Comparison of ENCODE assay signal across 7 cellular contexts in the genomic region with DNA sequence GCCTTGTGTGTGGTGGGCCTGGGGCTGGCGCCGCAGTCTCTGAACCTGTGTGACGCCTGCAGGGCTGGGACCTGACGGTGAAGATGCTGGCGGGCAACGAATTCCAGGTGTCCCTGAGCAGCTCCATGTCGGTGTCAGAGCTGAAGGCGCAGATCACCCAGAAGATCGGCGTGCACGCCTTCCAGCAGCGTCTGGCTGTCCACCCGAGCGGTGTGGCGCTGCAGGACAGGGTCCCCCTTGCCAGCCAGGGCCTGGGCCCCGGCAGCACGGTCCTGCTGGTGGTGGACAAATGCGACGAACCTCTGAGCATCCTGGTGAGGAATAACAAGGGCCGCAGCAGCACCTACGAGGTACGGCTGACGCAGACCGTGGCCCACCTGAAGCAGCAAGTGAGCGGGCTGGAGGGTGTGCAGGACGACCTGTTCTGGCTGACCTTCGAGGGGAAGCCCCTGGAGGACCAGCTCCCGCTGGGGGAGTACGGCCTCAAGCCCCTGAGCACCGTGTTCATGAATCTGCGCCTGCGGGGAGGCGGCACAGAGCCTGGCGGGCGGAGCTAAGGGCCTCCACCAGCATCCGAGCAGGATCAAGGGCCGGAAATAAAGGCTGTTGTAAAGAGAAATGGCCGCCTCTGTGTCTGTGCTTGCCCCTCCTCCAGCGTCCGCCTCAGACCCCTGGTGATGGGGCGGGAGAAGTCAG. TPM values are rescaled to one million over a fixed set of nuclear protein-coding genes. Genes with fewer than 3 reads are reported as not detected.
DNase-seq lines count a peak whose midpoint lies in the region; ATAC-seq, FAIRE-seq and TF ChIP-seq lines count a peak whose summit lies in the region.
"Had no signal": no experiment of that assay in that cellular context is flagged by ENCODE, and none has a peak within 500 bp of the region (broad histone marks: within the 10 kb centered on the region; RNA-seq: fewer than 3 reads in every experiment).

No MANE protein-coding gene starts in this region.

- H3K4me2 ChIP-seq in K562 (ENCODE audit: insufficient read depth, low read length), result peak overlapping the region; percentile 96

- no peaks in the 10 kb centered on the region for H3K9me3 ChIP-seq in K562 (replicated peaks; ENCODE audit: control insufficient read depth, insufficient read depth, low read depth, low read length)

- peak overlapping the region; percentile 50 for H3K4me3 ChIP-seq in K562

- no peak; a peak in 1 of 4 replicates for TF ChIP-seq RAD21 in K562 (CRISPR knock-in tag; conservative IDR thresholded peaks at IDR 0.05 in 1 of 2, IDR thresholded peaks at IDR 0.05 in 1 of 2)

- ATAC-seq in K562 (peak; percentile 57), HG03460 (IDR thresholded peaks at IDR 0.05; ENCODE audit: unreplicated experiment) (no peak)

- no peaks in the 10 kb centered on the region for H3K9me1 ChIP-seq in K562 (ENCODE audit: control insufficient read depth, insufficient read depth, low read length)

- no peak for TF ChIP-seq POLR2A in K562 (conservative IDR thresholded peaks at IDR 0.05)

- no peaks in the 10 kb centered on the region for H4K20me1 ChIP-seq in K562 (replicated peaks; ENCODE audit: control insufficient read depth, insufficient read depth, low read length)

- no peaks in the 10 kb centered on the region for H3K79me2 ChIP-seq in K562 (ENCODE audit: control insufficient read depth, insufficient read depth, low read length)

- BruUV-seq in K562 (replicated peaks; lab: Mats Ljungman, UMichigan), result no TSS peak

- peaks cover 12 to 37% of the 10 kb centered on the region in 2 experiments for H3K4me1 ChIP-seq in K562 (replicated peaks in 1 of 2; ENCODE audit: control insufficient read depth in 2 of 2, insufficient read depth in 2 of 2, low read length in 2 of 2)

- peaks cover 3% of the 10 kb centered on the region for H3K27me3 Mint-ChIP-seq in nephron (ENCODE audit: low read depth)

- intact Hi-C loops in K562 (cut with micrococcal nuclease), result no loop called here

- DNase-seq in activated CD8-positive, alpha-beta memory T cell treated with anti-CD3 and anti-CD28 coated beads for 24 hours, result peak; percentile 68
- DNase-seq in activated CD8-positive, alpha-beta memory T cell treated with anti-CD3 and anti-CD28 coated beads, Interleukin-2, amount 50 U/mL, for 4 hours, result no peak
- DNase-seq in K562 (ENCODE audit: extremely low read depth in 1 of 4, low spot score in 3 of 4) (no peak), NCI-H524 (lab: John Stamatoyannopoulos, UW) (no peak)

- POLR2A ChIA-PET in K562 (lab: Yijun Ruan, JAX), result interaction anchor here (0.5 to 2.3 kb wide), 9 partner anchors 8 to 722 kb away, joined by 3 to 16 read pairs (median 4); no protein-coding TSS in a partner anchor

- no peaks in the 10 kb centered on the region for H3K9me3 Mint-ChIP-seq in nephron

- peak overlapping the region; percentile 70 to 95 for H3K9ac ChIP-seq in K562 (ENCODE audit: insufficient read depth in 1 of 2, low read depth in 2 of 2, low read length in 2 of 2)

- in situ Hi-C loops in K562 (cut with MboI), result no loop called here

- 56% methylated on average over 40 of the region's 41 CpGs for WGBS in K562 (ENCODE audit: insufficient coverage, low coverage, missing lambda C conversion rate)

- CTCF ChIA-PET in K562 (lab: Yijun Ruan, JAX; ENCODE audit: low intra/inter-chr PET ratio), result no interaction called here

- H3K27me3 ChIP-seq in K562 (ENCODE audit: control insufficient read depth in 2 of 2, insufficient read depth in 2 of 2, low read length in 2 of 2), result no peaks in the 10 kb centered on the region

- peak overlapping the region; percentile 90 to 91 (median 90) for H3K4me3 Mint-ChIP-seq in nephron

- no peak for TF ChIP-seq CTCF in K562 (IDR thresholded peaks at IDR 0.05 in 2 of 3, conservative IDR thresholded peaks at IDR 0.05 in 1 of 3; ENCODE audit: insufficient read depth in 2 of 3, low read depth in 1 of 3, low read length in 3 of 3)
- no peak for TF ChIP-seq CTCF in nephron (IDR thresholded peaks at IDR 0.05; ENCODE audit: unreplicated experiment in 3 of 3)

- H3K36me3 Mint-ChIP-seq in nephron (ENCODE audit: low read depth), result no peaks in the 10 kb centered on the region

- H2AFZ ChIP-seq in K562 (ENCODE audit: low read depth, low read length), result peak overlapping the region; percentile 96

- no peaks in the 10 kb centered on the region for H3K36me3 ChIP-seq in K562 (ENCODE audit: control insufficient read depth, insufficient read depth, low read length)

- H3K4me1 Mint-ChIP-seq in nephron, result peaks cover 12% of the 10 kb centered on the region

- no peak for TF ChIP-seq EP300 in K562 (IDR thresholded peaks at IDR 0.05; ENCODE audit: low read length)

- no peak for FAIRE-seq in K562 (lab: Jason Lieb, UNC)

- H3K27ac Mint-ChIP-seq in nephron, result peak overlapping the region; percentile 59 to 82 (median 68)

- peak overlapping the region; percentile 83 for H3K27ac ChIP-seq in K562 (ENCODE audit: extremely low read depth, low read depth, low read length)

RNA-seq across cellular contexts. Expression of a gene that starts 0.8 kb away (rescaled TPM):
- total RNA-seq in K562 (2011; cell fraction: chromatin; rRNA removed; ENCODE audit: low replicate concordance), result 2.7 and 7.4 TPM in 2 replicates
- total RNA-seq in K562 (2011; cell fraction: nucleolus; rRNA removed), result 13.3 and 15.0 TPM in 2 replicates
- total RNA-seq in K562 (2011; cell fraction: nucleoplasm; rRNA removed), result 6.9 and 9.5 TPM in 2 replicates
- total RNA-seq in K562 (2014; rRNA removed) (58.3 and 70.7 TPM in 2 replicates), K562 (2014; rRNA removed; fragmentation: Illumina TruSeq; extraction: Trizol) (0.40 and 0.54 TPM in 2 replicates), K562 (2015; rRNA removed; fragmentation: Illumina TruSeq; extraction: Trizol) (10.8 and 11.6 TPM in 2 replicates), K562 (2021) (31.1 and 32.5 TPM in 2 replicates)
- polyA plus RNA-seq in K562 (2011; rRNA removed) (14.5 and 15.7 TPM in 2 replicates), K562 (2014; fragmentation: Illumina TruSeq; extraction: Trizol) (2.6 and 12.8 TPM in 2 replicates), K562 (2014; fragmentation: Nextera tagmentation; extraction: Ambion mirVana) (10 to 100 TPM in 1 of 2 experiments, 1 to 10 TPM in 1; 7.2 to 12.2 TPM), K562 (2014; rRNA removed) (50.8 and 56.1 TPM in 2 replicates)
- 26.4 and 90.5 TPM in 2 replicates for polyA plus RNA-seq in K562 (2011; cell fraction: cytosol; rRNA removed)
- polyA plus RNA-seq in K562 (2011; cell fraction: nucleus; rRNA removed), result 11.7 and 19.4 TPM in 2 replicates
- polyA plus RNA-seq in K562 (2012), result 26.7 and 43.1 TPM in 2 replicates
- 1.9 and 3.6 TPM in 2 replicates for polyA minus RNA-seq in K562 (2011; rRNA and poly(A)+ RNA removed)
- polyA minus RNA-seq in K562 (2011; cell fraction: cytosol; rRNA and poly(A)+ RNA removed), result 6.9 and 7.5 TPM in 2 replicates
- polyA minus RNA-seq in K562 (2011; cell fraction: nucleus; rRNA and poly(A)+ RNA removed), result 1.9 and 5.0 TPM in 2 replicates

RNA-seq across cellular contexts. Expression of a gene that starts 5.8 kb away (rescaled TPM):
- total RNA-seq in K562 (2011; cell fraction: chromatin; rRNA removed; ENCODE audit: low replicate concordance), result 268 and 576 TPM in 2 replicates
- total RNA-seq in K562 (2011; cell fraction: nucleolus; rRNA removed), result 387 and 414 TPM in 2 replicates
- total RNA-seq in K562 (2011; cell fraction: nucleoplasm; rRNA removed), result 326 and 377 TPM in 2 replicates
- total RNA-seq in K562 (2014; rRNA removed), result 29.5 and 37.2 TPM in 2 replicates
- total RNA-seq in K562 (2014; rRNA removed; fragmentation: Illumina TruSeq; extraction: Trizol), result 4.5 and 4.9 TPM in 2 replicates
- 12.0 and 13.2 TPM in 2 replicates for total RNA-seq in K562 (2015; rRNA removed; fragmentation: Illumina TruSeq; extraction: Trizol)
- total RNA-seq in K562 (2021), result 89.7 and 111 TPM in 2 replicates
- polyA plus RNA-seq in K562 (2011; rRNA removed), result 18.1 and 39.0 TPM in 2 replicates
- polyA plus RNA-seq in K562 (2011; cell fraction: cytosol; rRNA removed), result 28.0 and 43.3 TPM in 2 replicates
- polyA plus RNA-seq in K562 (2011; cell fraction: nucleus; rRNA removed), result 483 and 499 TPM in 2 replicates
- 66.2 and 73.2 TPM in 2 replicates for polyA plus RNA-seq in K562 (2012)
- polyA plus RNA-seq in K562 (2014; fragmentation: Illumina TruSeq; extraction: Trizol), result 19.2 and 34.8 TPM in 2 replicates
- under 1 TPM; 0.04 to 0.06 TPM for polyA plus RNA-seq in K562 (2014; fragmentation: Nextera tagmentation; extraction: Ambion mirVana)
- 49.3 and 67.7 TPM in 2 replicates for polyA plus RNA-seq in K562 (2014; rRNA removed)
- polyA minus RNA-seq in K562 (2011; rRNA and poly(A)+ RNA removed), result 12.6 and 21.4 TPM in 2 replicates
- 33.4 and 47.6 TPM in 2 replicates for polyA minus RNA-seq in K562 (2011; cell fraction: cytosol; rRNA and poly(A)+ RNA removed)
- 68.5 and 80.0 TPM in 2 replicates for polyA minus RNA-seq in K562 (2011; cell fraction: nucleus; rRNA and poly(A)+ RNA removed)

RNA-seq across cellular contexts. Expression of a gene that starts 14.2 kb away (rescaled TPM):
- total RNA-seq in K562 (2011; cell fraction: chromatin; rRNA removed; ENCODE audit: low replicate concordance), result 5.7 and 23.9 TPM in 2 replicates
- 54.5 and 57.7 TPM in 2 replicates for total RNA-seq in K562 (2011; cell fraction: nucleolus; rRNA removed)
- total RNA-seq in K562 (2011; cell fraction: nucleoplasm; rRNA removed), result 14.9 and 19.0 TPM in 2 replicates
- total RNA-seq in K562 (2014; rRNA removed) (41.4 and 49.2 TPM in 2 replicates), K562 (2014; rRNA removed; fragmentation: Illumina TruSeq; extraction: Trizol) (0.25 TPM in 1 of 2 replicates, not detected in the other), K562 (2015; rRNA removed; fragmentation: Illumina TruSeq; extraction: Trizol) (1.9 TPM in 2 replicates), K562 (2021) (40.5 and 44.3 TPM in 2 replicates)
- polyA plus RNA-seq in K562 (2011; rRNA removed) (5.3 and 10.4 TPM in 2 replicates), K562 (2014; fragmentation: Illumina TruSeq; extraction: Trizol) (0.21 and 0.61 TPM in 2 replicates), K562 (2014; fragmentation: Nextera tagmentation; extraction: Ambion mirVana) (not detected), K562 (2014; rRNA removed) (33.7 and 43.7 TPM in 2 replicates)
- 18.6 and 66.9 TPM in 2 replicates for polyA plus RNA-seq in K562 (2011; cell fraction: cytosol; rRNA removed)
- polyA plus RNA-seq in K562 (2011; cell fraction: nucleus; rRNA removed), result 86.7 and 173 TPM in 2 replicates
- polyA plus RNA-seq in K562 (2012), result 8.3 and 15.7 TPM in 2 replicates
- polyA minus RNA-seq in K562 (2011; rRNA and poly(A)+ RNA removed), result 0.21 TPM in 1 of 2 replicates, not detected in the other
- 3.6 and 11.6 TPM in 2 replicates for polyA minus RNA-seq in K562 (2011; cell fraction: cytosol; rRNA and poly(A)+ RNA removed)
- polyA minus RNA-seq in K562 (2011; cell fraction: nucleus; rRNA and poly(A)+ RNA removed), result 7.2 and 11.6 TPM in 2 replicates

RNA-seq across cellular contexts. Expression of a gene that starts 32.2 kb away (rescaled TPM):
- total RNA-seq in K562 (2011; cell fraction: chromatin; rRNA removed; ENCODE audit: low replicate concordance), result 0.30 and 1.0 TPM in 2 replicates
- total RNA-seq in K562 (2011; cell fraction: nucleolus; rRNA removed), result 0.39 and 0.67 TPM in 2 replicates
- 0.23 and 0.29 TPM in 2 replicates for total RNA-seq in K562 (2011; cell fraction: nucleoplasm; rRNA removed)
- not detected in 2 replicates for total RNA-seq in K562 (2014; rRNA removed)
- not detected in 2 replicates for total RNA-seq in K562 (2014; rRNA removed; fragmentation: Illumina TruSeq; extraction: Trizol)
- not detected in 2 replicates for total RNA-seq in K562 (2015; rRNA removed; fragmentation: Illumina TruSeq; extraction: Trizol)
- not detected in 2 replicates for total RNA-seq in K562 (2021)
- 0.04 TPM in 1 of 2 replicates, not detected in the other for polyA plus RNA-seq in K562 (2011; rRNA removed)
- polyA plus RNA-seq in K562 (2011; cell fraction: cytosol; rRNA removed), result 0.06 TPM in 1 of 2 replicates, not detected in the other
- 0.18 and 0.25 TPM in 2 replicates for polyA plus RNA-seq in K562 (2011; cell fraction: nucleus; rRNA removed)
- 0.46 and 0.48 TPM in 2 replicates for polyA plus RNA-seq in K562 (2012)
- polyA plus RNA-seq in K562 (2014; fragmentation: Illumina TruSeq; extraction: Trizol), result not detected in 2 replicates
- not detected for polyA plus RNA-seq in K562 (2014; fragmentation: Nextera tagmentation; extraction: Ambion mirVana)
- polyA plus RNA-seq in K562 (2014; rRNA removed), result not detected in 2 replicates
- not detected in 2 replicates for polyA minus RNA-seq in K562 (2011; rRNA and poly(A)+ RNA removed)
- polyA minus RNA-seq in K562 (2011; cell fraction: cytosol; rRNA and poly(A)+ RNA removed), result not detected in 2 replicates
- 0.33 TPM in 1 of 2 replicates, not detected in the other for polyA minus RNA-seq in K562 (2011; cell fraction: nucleus; rRNA and poly(A)+ RNA removed)
- total RNA-seq: pulmonary artery endothelial cell had no signal

RNA-seq across cellular contexts. Expression of a gene that starts 47.8 kb away (rescaled TPM):
- 0.99 and 3.5 TPM in 2 replicates for total RNA-seq in K562 (2011; cell fraction: chromatin; rRNA removed; ENCODE audit: low replicate concordance)
- total RNA-seq in K562 (2011; cell fraction: nucleolus; rRNA removed), result 1.2 and 2.6 TPM in 2 replicates
- 0.88 and 1.6 TPM in 2 replicates for total RNA-seq in K562 (2011; cell fraction: nucleoplasm; rRNA removed)
- total RNA-seq in K562 (2014; rRNA removed) (0.09 and 0.69 TPM in 2 replicates), K562 (2014; rRNA removed; fragmentation: Illumina TruSeq; extraction: Trizol) (0.07 TPM in 1 of 2 replicates, not detected in the other), K562 (2015; rRNA removed; fragmentation: Illumina TruSeq; extraction: Trizol) (0.11 and 0.18 TPM in 2 replicates), K562 (2021) (1.2 and 1.5 TPM in 2 replicates)
- polyA plus RNA-seq in K562 (2011; rRNA removed) (0.13 and 0.34 TPM in 2 replicates), K562 (2014; fragmentation: Illumina TruSeq; extraction: Trizol) (0.13 and 0.69 TPM in 2 replicates), K562 (2014; fragmentation: Nextera tagmentation; extraction: Ambion mirVana) (not detected), K562 (2014; rRNA removed) (0.52 and 0.80 TPM in 2 replicates)
- polyA plus RNA-seq in K562 (2011; cell fraction: cytosol; rRNA removed), result 0.12 and 0.37 TPM in 2 replicates
- polyA plus RNA-seq in K562 (2011; cell fraction: nucleus; rRNA removed), result 2.6 and 3.6 TPM in 2 replicates
- polyA plus RNA-seq in K562 (2012), result 0.47 and 1.4 TPM in 2 replicates
- polyA minus RNA-seq in K562 (2011; rRNA and poly(A)+ RNA removed), result not detected in 2 replicates
- polyA minus RNA-seq in K562 (2011; cell fraction: cytosol; rRNA and poly(A)+ RNA removed), result 0.55 TPM in 1 of 2 replicates, not detected in the other
- 1.3 and 1.8 TPM in 2 replicates for polyA minus RNA-seq in K562 (2011; cell fraction: nucleus; rRNA and poly(A)+ RNA removed)
